14 cellular contexts compared by ENCODE assay signal in genomic region chr6:53986721-53987526, GRCh38.
A peak's percentile ranks its signal among the peaks of the same experiment; 100 is the strongest.
DNase-seq lines count a peak whose midpoint lies in the region; ATAC-seq, FAIRE-seq and TF ChIP-seq lines count a peak whose summit lies in the region.
"Had no signal": no experiment of that assay in that cellular context is flagged by ENCODE, and none has a peak within 500 bp of the region (broad histone marks: within the 10 kb centered on the region; RNA-seq: fewer than 3 reads in every experiment).

No MANE protein-coding gene starts in this region.

- H3K4me3 ChIP-seq in dorsolateral prefrontal cortex = peak overlapping the region in 3 of 59 donors; percentile 2 to 38 (median 23)
- H3K4me3 ChIP-seq in mesenchymal stem cell (ENCODE audit: insufficient read depth in 1 of 2, low read depth in 1 of 2, low read length in 2 of 2) = no peak overlapping the region
- H3K4me3 ChIP-seq: BLaER1 treated with 17β-estradiol and CSF1 and Interleukin-3, amounts not matched to agents 10 nM and 100 nM; lower lobe of right lung had no signal

- peaks cover 10% of the 10 kb centered on the region for H3K4me1 ChIP-seq in mesenchymal stem cell (ENCODE audit: control insufficient read depth, insufficient read depth, low read depth, low read length)
- H3K4me1 ChIP-seq: lower lobe of right lung had no signal

- H4K91ac ChIP-seq in mesenchymal stem cell (ENCODE audit: low read length) = no peak overlapping the region

- no peaks in the 10 kb centered on the region for H3K4me1 Mint-ChIP-seq in activated CD8-positive, alpha-beta memory T cell treated with anti-CD3 and anti-CD28 coated beads, Interleukin-2, amount 10 ng/mL, durations not matched to agents 7 days and 5 days
- H3K4me1 Mint-ChIP-seq: stimulated activated naive CD8-positive, alpha-beta T cell treated with anti-CD3 and anti-CD28 coated beads, Interleukin-15, amount 100 ng/mL, for 72 hours had no signal

- no peak overlapping the region for H3K4me3 Mint-ChIP-seq in activated CD8-positive, alpha-beta memory T cell treated with anti-CD3 and anti-CD28 coated beads, Interleukin-2, amount 10 ng/mL, durations not matched to agents 7 days and 5 days
- H3K4me3 Mint-ChIP-seq: stimulated activated naive CD8-positive, alpha-beta T cell treated with anti-CD3 and anti-CD28 coated beads, Interleukin-15, amount 100 ng/mL, for 72 hours had no signal

- no peak for FAIRE-seq in GM12892 (lab: Jason Lieb, UNC)

- no peaks in the 10 kb centered on the region for H3K36me3 ChIP-seq in mesenchymal stem cell (ENCODE audit: control insufficient read depth in 1 of 2, insufficient read depth in 2 of 2, low read depth in 1 of 2, low read length in 2 of 2)
- H3K36me3 ChIP-seq: BLaER1 treated with 17β-estradiol and CSF1 and Interleukin-3, amounts not matched to agents 10 nM and 100 nM; lower lobe of right lung had no signal

- no peak for ATAC-seq in activated CD8-positive, alpha-beta memory T cell treated with anti-CD3 and anti-CD28 coated beads, Interleukin-2, amount 10 ng/mL, durations not matched to agents 7 days and 5 days
- ATAC-seq: stimulated activated naive CD8-positive, alpha-beta T cell treated with anti-CD3 and anti-CD28 coated beads, Interleukin-15, amount 100 ng/mL, for 72 hours had no signal

- H3K27me3 ChIP-seq in dorsolateral prefrontal cortex (peaks cover 0 to 5% (median 0%) of the 10 kb centered on the region in 45 donors), mesenchymal stem cell (ENCODE audit: control insufficient read depth in 1 of 2, insufficient read depth in 1 of 2, low read length in 2 of 2) (no peaks in the 10 kb centered on the region)
- H3K27me3 ChIP-seq: BLaER1 treated with 17β-estradiol and CSF1 and Interleukin-3, amounts not matched to agents 10 nM and 100 nM had no signal

- peak; percentile 39 for DNase-seq in Ammon's horn (ENCODE audit: low spot score)
- peak; percentile 20 for DNase-seq in NCI-H345 (lab: John Stamatoyannopoulos, UW)
- DNase-seq in dorsolateral prefrontal cortex = peak in 1 of 10 donors; percentile 20
- peak; percentile 76 for DNase-seq in mesenchymal stem cell
- DNase-seq in activated CD8-positive, alpha-beta memory T cell treated with anti-CD3 and anti-CD28 coated beads, Interleukin-2, amount 10 ng/mL, durations not matched to agents 7 days and 5 days = no peak
- no peak for DNase-seq in GM12892 (ENCODE audit: insufficient read length)
- DNase-seq in HK-2 (ENCODE audit: unreplicated experiment) = no peak
- DNase-seq in T-helper 2 cell = no peak
- DNase-seq: activated CD4-positive, CD25-positive, alpha-beta regulatory T cell treated with anti-CD3 and anti-CD28 coated beads, Interleukin-2, amount 50 U/mL, for 72 hours; activated gamma-delta T cell treated with Interleukin-2 at 50 U/mL for 16 hours; lower lobe of right lung; stimulated activated naive CD8-positive, alpha-beta T cell treated with anti-CD3 and anti-CD28 coated beads, Interleukin-15, amount 100 ng/mL, for 72 hours had no signal

- H3K18ac ChIP-seq in mesenchymal stem cell (ENCODE audit: low read depth in 1 of 2, low read length in 2 of 2) = peak overlapping the region in 1 of 2 experiments; percentile 27

- TF ChIP-seq CTCF in dorsolateral prefrontal cortex (IDR thresholded peaks at IDR 0.05 in 54 of 56, conservative IDR thresholded peaks at IDR 0.05 in 2 of 56; ENCODE audit: low read depth in 1 of 56, partially characterized antibody in 56 of 56) = no peak

- H3K36me3 Mint-ChIP-seq in activated CD8-positive, alpha-beta memory T cell treated with anti-CD3 and anti-CD28 coated beads, Interleukin-2, amount 10 ng/mL, durations not matched to agents 7 days and 5 days = no peaks in the 10 kb centered on the region

- peak overlapping the region; percentile 0 for H2BK120ac ChIP-seq in mesenchymal stem cell (ENCODE audit: low read depth, low read length)

- CTCF ChIA-PET in activated CD8-positive, alpha-beta memory T cell treated with anti-CD3 and anti-CD28 coated beads, Interleukin-2, amount 10 ng/mL, durations not matched to agents 7 days and 5 days (lab: Charles Lee) = interaction anchor here (1.1 kb wide), 1 partner anchor 258 kb away, joined by 3 read pairs; no protein-coding TSS in a partner anchor

- H3K9ac ChIP-seq in mesenchymal stem cell (ENCODE audit: low read length) = peak overlapping the region; percentile 50
- H3K9ac ChIP-seq: BLaER1 treated with 17β-estradiol and CSF1 and Interleukin-3, amounts not matched to agents 10 nM and 100 nM; KMS-11 had no signal

- H3K27me3 Mint-ChIP-seq in activated CD8-positive, alpha-beta memory T cell treated with anti-CD3 and anti-CD28 coated beads, Interleukin-2, amount 10 ng/mL, durations not matched to agents 7 days and 5 days = peaks cover 15% of the 10 kb centered on the region
- H3K27me3 Mint-ChIP-seq: stimulated activated naive CD8-positive, alpha-beta T cell treated with anti-CD3 and anti-CD28 coated beads, Interleukin-15, amount 100 ng/mL, for 72 hours had no signal

- H3K23ac ChIP-seq in mesenchymal stem cell (ENCODE audit: low read length in 2 of 2) = no peak overlapping the region

- H3K27ac Mint-ChIP-seq in activated CD8-positive, alpha-beta memory T cell treated with anti-CD3 and anti-CD28 coated beads, Interleukin-2, amount 10 ng/mL, durations not matched to agents 7 days and 5 days = no peak overlapping the region
- H3K27ac Mint-ChIP-seq: stimulated activated naive CD8-positive, alpha-beta T cell treated with anti-CD3 and anti-CD28 coated beads, Interleukin-15, amount 100 ng/mL, for 72 hours had no signal

- no peaks in the 10 kb centered on the region for H3K79me1 ChIP-seq in mesenchymal stem cell (replicated peaks; ENCODE audit: low read length, poor library complexity, severe bottlenecking)

- no peak for TF ChIP-seq POLR2A in GM12892 (IDR thresholded peaks at IDR 0.05; ENCODE audit: low read depth, low read length)

- no peak overlapping the region for H4K8ac ChIP-seq in mesenchymal stem cell (ENCODE audit: low read length)

- no peak overlapping the region for H2BK5ac ChIP-seq in mesenchymal stem cell (ENCODE audit: low read depth, low read length, poor library complexity, severe bottlenecking)

- H3K4me2 ChIP-seq in mesenchymal stem cell (ENCODE audit: low read length, poor library complexity, severe bottlenecking) = no peak overlapping the region
- H3K4me2 ChIP-seq: BLaER1 treated with 17β-estradiol and CSF1 and Interleukin-3, amounts not matched to agents 10 nM and 100 nM; KMS-11 had no signal

- H3K14ac ChIP-seq in mesenchymal stem cell (ENCODE audit: low read length in 2 of 2) = no peak overlapping the region

- H2BK12ac ChIP-seq in mesenchymal stem cell (ENCODE audit: low read length in 2 of 2) = peak overlapping the region; percentile 6 to 12

- H3K9me3 ChIP-seq in mesenchymal stem cell (ENCODE audit: control insufficient read depth, low read length) = no peaks in the 10 kb centered on the region
- H3K9me3 ChIP-seq: BLaER1 treated with 17β-estradiol and CSF1 and Interleukin-3, amounts not matched to agents 10 nM and 100 nM; lower lobe of right lung had no signal

- no peak overlapping the region for H2AFZ ChIP-seq in mesenchymal stem cell (ENCODE audit: low read depth, low read length)

- peak overlapping the region; percentile 4 for H2AK5ac ChIP-seq in mesenchymal stem cell (ENCODE audit: low read length, severe bottlenecking)

- H3K4ac ChIP-seq in mesenchymal stem cell (ENCODE audit: low read depth in 1 of 2, low read length in 2 of 2) = no peak overlapping the region

- WGBS in mesenchymal stem cell = 29% methylated on average over 10 of the region's 10 CpGs

- intact Hi-C loops in dorsolateral prefrontal cortex (cut with DNase I) = loop anchor here (5.0 kb wide), 2 partner anchors 1250 to 1255 kb away; no protein-coding TSS in a partner anchor

- H3K9me3 Mint-ChIP-seq in activated CD8-positive, alpha-beta memory T cell treated with anti-CD3 and anti-CD28 coated beads, Interleukin-2, amount 10 ng/mL, durations not matched to agents 7 days and 5 days (ENCODE audit: low read depth) = no peaks in the 10 kb centered on the region
- H3K9me3 Mint-ChIP-seq: stimulated activated naive CD8-positive, alpha-beta T cell treated with anti-CD3 and anti-CD28 coated beads, Interleukin-15, amount 100 ng/mL, for 72 hours had no signal

- peak overlapping the region in 50 of 59 donors; percentile 1 to 84 (median 54) for H3K27ac ChIP-seq in dorsolateral prefrontal cortex
- H3K27ac ChIP-seq in mesenchymal stem cell (ENCODE audit: low read length, poor library complexity, severe bottlenecking) = no peak overlapping the region
- H3K27ac ChIP-seq: BLaER1 treated with 17β-estradiol and CSF1 and Interleukin-3, amounts not matched to agents 10 nM and 100 nM; KMS-11; lower lobe of right lung had no signal

- H2BK15ac ChIP-seq in mesenchymal stem cell (ENCODE audit: low read depth, poor library complexity, severe bottlenecking) = no peak overlapping the region

Comparison
In these comparisons a context has a peak if more than half of its experiments do, and no peak if none do; other contexts are left out.
1. DNase-seq: peak in Ammon's horn (single experiment), NCI-H345 (single experiment) and mesenchymal stem cell (single experiment); none in activated CD8-positive, alpha-beta memory T cell treated with anti-CD3 and anti-CD28 coated beads, Interleukin-2, amount 10 ng/mL, durations not matched to agents 7 days and 5 days (single experiment), GM12892 (single experiment), HK-2 (single experiment) and T-helper 2 cell (0 of 5).